Comparison of ENCODE assay signal across 15 cellular contexts in the genomic region with DNA sequence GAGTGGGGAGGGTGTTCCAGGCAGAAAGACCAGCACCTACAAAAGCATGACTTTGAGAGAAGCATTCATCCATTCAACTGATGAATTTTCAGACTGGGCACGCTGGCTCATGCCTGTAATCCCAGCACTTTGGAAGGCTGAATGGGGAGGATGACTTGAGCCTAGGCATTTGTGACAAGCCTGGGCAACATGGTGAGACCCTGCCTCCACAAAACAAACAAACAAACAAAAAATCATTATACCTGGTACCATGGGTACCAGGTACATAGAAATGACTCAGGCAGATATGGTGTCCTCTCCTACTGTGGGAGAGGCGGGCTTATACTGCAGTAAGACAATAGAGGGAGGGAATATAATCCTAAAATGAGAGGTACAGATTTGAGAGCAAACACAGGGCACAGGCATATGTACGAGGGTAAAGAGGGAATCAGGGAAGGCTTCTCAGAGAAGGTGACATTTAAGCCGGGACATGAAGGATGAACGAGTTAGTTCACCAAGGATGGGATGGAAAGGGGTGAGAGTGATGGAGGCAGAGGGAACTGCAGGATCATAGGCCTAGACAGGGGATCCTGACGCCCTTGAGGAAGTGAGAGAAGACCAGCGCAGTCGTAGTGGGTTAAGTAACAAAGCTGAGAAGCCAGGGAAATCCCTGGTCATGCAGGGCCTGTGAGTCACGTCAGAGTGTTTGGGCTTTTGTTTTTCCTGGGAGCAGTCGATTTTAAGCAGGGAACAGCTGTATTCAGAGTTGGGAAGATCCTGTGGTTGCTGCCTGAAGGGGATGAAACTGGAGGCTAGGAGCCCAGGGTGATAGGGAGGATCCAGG.
A peak's percentile ranks its signal among the peaks of the same experiment; 100 is the strongest.
DNase-seq lines count a peak whose midpoint lies in the region; ATAC-seq and TF ChIP-seq lines count a peak whose summit lies in the region.
"Had no signal": no experiment of that assay in that cellular context is flagged by ENCODE, and none has a peak within 500 bp of the region (broad histone marks: within the 10 kb centered on the region; RNA-seq: fewer than 3 reads in every experiment).

No MANE protein-coding gene starts in this region.

- in situ Hi-C loops in brain microvascular endothelial cell (cut with HindIII; ENCODE audit: low pct_ligation_motif_present, low sequenced_read_pairs) = no loop called here

- no peak for ATAC-seq in HG02884 (IDR thresholded peaks at IDR 0.05; ENCODE audit: unreplicated experiment)
- no peak for ATAC-seq in HG02870 (IDR thresholded peaks at IDR 0.05; ENCODE audit: unreplicated experiment)
- no peak for ATAC-seq in GM21717 (IDR thresholded peaks at IDR 0.05; ENCODE audit: unreplicated experiment)
- ATAC-seq: PC-3 had no signal

- no peak for TF ChIP-seq CTCF in brain microvascular endothelial cell (IDR thresholded peaks at IDR 0.05; ENCODE audit: low read depth, low read length, missing control alignments)

- DNase-seq in CD1c-positive myeloid dendritic cell (ENCODE audit: extremely low spot score) (peak; percentile 81), HPDE6-E6E7 (ENCODE audit: extremely low spot score) (peak; percentile 67), brain microvascular endothelial cell (peak; percentile 30), medulla oblongata (ENCODE audit: extremely low spot score) (peak; percentile 40)
- no peak for DNase-seq in activated naive CD4-positive, alpha-beta T cell (lab: John Stamatoyannopoulos, UW)
- DNase-seq: activated CD4-positive, alpha-beta memory T cell treated with anti-CD3 and anti-CD28 coated beads for 36 hours; activated naive CD4-positive, alpha-beta T cell treated with Interleukin-2 at 50 U/mL for 16 hours; NCI-H2171 treated with DMSO at 0.1 percent for 48 hours; PC-3; stimulated activated CD8-positive, alpha-beta memory T cell treated with anti-CD3 and anti-CD28 coated beads, Interleukin-4, amount 100 ng/mL, for 48 hours; T-helper 9 cell had no signal

- no peaks in the 10 kb centered on the region for H3K36me3 ChIP-seq in brain microvascular endothelial cell (replicated peaks)
- H3K36me3 ChIP-seq: vagina had no signal

- H3K27ac ChIP-seq in brain microvascular endothelial cell = no peak overlapping the region
- H3K27ac ChIP-seq: vagina had no signal

- no peaks in the 10 kb centered on the region for H3K27me3 ChIP-seq in brain microvascular endothelial cell (replicated peaks)
- H3K27me3 ChIP-seq: vagina had no signal

- H3K4me3 ChIP-seq in brain microvascular endothelial cell (ENCODE audit: low read depth, low read length) = no peak overlapping the region
- H3K4me3 ChIP-seq: vagina had no signal

Comparison
In these comparisons a context has a peak if more than half of its experiments do, and no peak if none do; other contexts are left out.
1. DNase-seq: peak in CD1c-positive myeloid dendritic cell (single experiment), HPDE6-E6E7 (single experiment), brain microvascular endothelial cell (single experiment) and medulla oblongata (single experiment); none in activated naive CD4-positive, alpha-beta T cell (0 of 4).